Comparison of ENCODE assay signal across 8 cellular contexts in genomic region chr1:153494976-153495535, GRCh38. TPM values are rescaled to one million over a fixed set of nuclear protein-coding genes. Genes with fewer than 3 reads are reported as not detected.
DNase-seq lines count a peak whose midpoint lies in the region; ATAC-seq, FAIRE-seq and TF ChIP-seq lines count a peak whose summit lies in the region.

No MANE protein-coding gene starts in this region.

- peaks cover 22% of the 10 kb centered on the region for H3K27me3 Mint-ChIP-seq in activated B cell treated with CpG ODN at 0.5 μM for 24 hours

- H3K9me3 Mint-ChIP-seq in activated B cell treated with CpG ODN at 0.5 μM for 24 hours = no peaks in the 10 kb centered on the region

- peak; percentile 89 for ATAC-seq in activated B cell treated with CpG ODN at 0.5 μM for 24 hours (ENCODE audit: low read depth)

- H3K36me3 Mint-ChIP-seq in activated B cell treated with CpG ODN at 0.5 μM for 24 hours (ENCODE audit: low read depth) = no peaks in the 10 kb centered on the region

- no peak overlapping the region for H3K4me3 Mint-ChIP-seq in activated B cell treated with CpG ODN at 0.5 μM for 24 hours

- intact Hi-C loops in activated B cell treated with CpG ODN at 0.5 μM for 24 hours (cut with micrococcal nuclease) = loop anchor here (1.0 kb wide), 2 partner anchors 30 to 143 kb away; no protein-coding TSS in a partner anchor

- H3K4me3 ChIP-seq in bronchial epithelial cell (ENCODE audit: low read depth, low read length) (no peak overlapping the region), kidney epithelial cell (ENCODE audit: low read depth, low read length) (no peak overlapping the region)

- H3K36me3 ChIP-seq in bronchial epithelial cell (ENCODE audit: control insufficient read depth, insufficient read depth, low read length) = no peaks in the 10 kb centered on the region
- H3K36me3 ChIP-seq in kidney epithelial cell (ENCODE audit: control insufficient read depth, insufficient read depth, low read length) = no peaks in the 10 kb centered on the region

- CTCF ChIA-PET in activated B cell treated with CpG ODN at 0.5 μM for 24 hours (lab: Charles Lee) = interaction anchor here (0.6 to 3.6 kb wide), 11 partner anchors 9 to 253 kb away, joined by 3 to 67 read pairs (median 5); partner anchors contain the start of gene PGLYRP4

- POLR2A ChIA-PET in activated B cell treated with CpG ODN at 0.5 μM for 24 hours (lab: Charles Lee) = interaction anchor here (0.6 to 1.1 kb wide), 4 partner anchors 51 to 495 kb away, joined by 3 to 4 read pairs (median 4); partner anchors contain the start of gene S100A4

- no peaks in the 10 kb centered on the region for H3K27me3 ChIP-seq in bronchial epithelial cell (ENCODE audit: control insufficient read depth, insufficient read depth, low read length)
- peaks cover 10% of the 10 kb centered on the region for H3K27me3 ChIP-seq in kidney epithelial cell (ENCODE audit: control insufficient read depth, insufficient read depth, low read length)

- DNase-seq in activated gamma-delta T cell treated with Interleukin-2 at 50 U/mL for 16 hours = peak; percentile 69
- DNase-seq in activated gamma-delta T cell (lab: John Stamatoyannopoulos, UW) = no peak
- DNase-seq in NCI-H2227 (lab: John Stamatoyannopoulos, UW; ENCODE audit: unreplicated experiment) = peak; percentile 90
- DNase-seq in activated B cell treated with CpG ODN at 0.5 μM for 24 hours = peak; percentile 69
- peak; percentile 46 for DNase-seq in bronchial epithelial cell (ENCODE audit: low read depth)
- DNase-seq in kidney epithelial cell (ENCODE audit: low read depth) = no peak
- peak; percentile 82 for DNase-seq in stimulated activated CD4-positive, alpha-beta T cell treated with anti-CD3 and anti-CD28 coated beads, Interleukin-4, amount 100 ng/mL, for 24 hours
- DNase-seq in cortex of kidney (lab: John Stamatoyannopoulos, UW) = no peak

- no peak for FAIRE-seq in bronchial epithelial cell (lab: Jason Lieb, UNC)

- peaks cover 11% of the 10 kb centered on the region for H3K4me1 Mint-ChIP-seq in activated B cell treated with CpG ODN at 0.5 μM for 24 hours

- TF ChIP-seq CTCF in activated B cell treated with CpG ODN at 0.5 μM for 24 hours (IDR thresholded peaks at IDR 0.05) (peak; percentile 74), bronchial epithelial cell (IDR thresholded peaks at IDR 0.05; ENCODE audit: insufficient read depth, low read length, severe bottlenecking) (peak; percentile 87), kidney epithelial cell (IDR thresholded peaks at IDR 0.05; ENCODE audit: insufficient read depth, low read length, poor library complexity, severe bottlenecking) (peak; percentile 93)

- peak overlapping the region; percentile 39 for H3K27ac Mint-ChIP-seq in activated B cell treated with CpG ODN at 0.5 μM for 24 hours

RNA-seq across cellular contexts. Expression of gene S100A7, which starts 34.6 kb away (rescaled TPM):
- not detected in 2 replicates for total RNA-seq in activated B cell treated with CpG ODN at 0.5 μM for 24 hours
- total RNA-seq in bronchial epithelial cell = 0.38 TPM in 1 of 2 replicates, not detected in the other
- not detected in 2 replicates for total RNA-seq in kidney epithelial cell

RNA-seq across cellular contexts. Expression of gene S100A6, which starts 40.7 kb away (rescaled TPM):
- total RNA-seq in activated B cell treated with CpG ODN at 0.5 μM for 24 hours (166 and 186 TPM in 2 replicates), bronchial epithelial cell (2,948 and 3,820 TPM in 2 replicates), kidney epithelial cell (754 and 920 TPM in 2 replicates)

RNA-seq across cellular contexts. Expression of gene S100A5, which starts 45.7 kb away (rescaled TPM):
- total RNA-seq in activated B cell treated with CpG ODN at 0.5 μM for 24 hours = 0.51 TPM in 1 of 2 replicates, not detected in the other
- total RNA-seq in bronchial epithelial cell = not detected in 2 replicates
- total RNA-seq in kidney epithelial cell = 0.75 TPM in 1 of 2 replicates, not detected in the other

RNA-seq across cellular contexts. Expression of gene S100A4, which starts 50.5 kb away (rescaled TPM):
- total RNA-seq in activated B cell treated with CpG ODN at 0.5 μM for 24 hours (315 and 398 TPM in 2 replicates), bronchial epithelial cell (10.8 and 16.8 TPM in 2 replicates), kidney epithelial cell (2.7 and 7.1 TPM in 2 replicates)

RNA-seq across cellular contexts. Expression of gene S100A3, which starts 54.0 kb away (rescaled TPM):
- total RNA-seq in activated B cell treated with CpG ODN at 0.5 μM for 24 hours (not detected in 2 replicates), bronchial epithelial cell (2.3 and 26.6 TPM in 2 replicates), kidney epithelial cell (5.8 and 12.0 TPM in 2 replicates)

Comparison
In these comparisons a context has a peak if more than half of its experiments do, and no peak if none do; other contexts are left out.
1. DNase-seq: peak in activated gamma-delta T cell treated with Interleukin-2 at 50 U/mL for 16 hours (single experiment), NCI-H2227 (single experiment), activated B cell treated with CpG ODN at 0.5 μM for 24 hours (single experiment), bronchial epithelial cell (single experiment) and stimulated activated CD4-positive, alpha-beta T cell treated with anti-CD3 and anti-CD28 coated beads, Interleukin-4, amount 100 ng/mL, for 24 hours (single experiment); none in activated gamma-delta T cell (single experiment), kidney epithelial cell (single experiment) and cortex of kidney (single experiment).
2. Peak in every context shown above with its lines, with median percentiles within 50 percentile points of each other: CTCF ChIP-seq.